Comparison of ENCODE assay signal across 22 cellular contexts in genomic region chr3:169760479-169760878, GRCh38. TPM values are rescaled to one million over a fixed set of nuclear protein-coding genes. Genes with fewer than 3 reads are reported as not detected.
DNase-seq lines count a peak whose midpoint lies in the region; ATAC-seq, FAIRE-seq and TF ChIP-seq lines count a peak whose summit lies in the region.
"Had no signal": no experiment of that assay in that cellular context is flagged by ENCODE, and none has a peak within 500 bp of the region (broad histone marks: within the 10 kb centered on the region; RNA-seq: fewer than 3 reads in every experiment).

No MANE protein-coding gene starts in this region.

- H3K9ac ChIP-seq in IMR-90 (ENCODE audit: low read depth, low read length): no peak overlapping the region
- H3K9ac ChIP-seq in astrocyte (ENCODE audit: low read length): no peak overlapping the region
- H3K9ac ChIP-seq: KMS-11 had no signal

- H3K4me1 Mint-ChIP-seq in astrocyte (ENCODE audit: low read depth, unreplicated experiment): no peaks in the 10 kb centered on the region
- peaks cover 33% of the 10 kb centered on the region for H3K4me1 Mint-ChIP-seq in activated naive CD8-positive, alpha-beta T cell treated with anti-CD3 and anti-CD28 coated beads for 36 hours
- peaks cover 26% of the 10 kb centered on the region for H3K4me1 Mint-ChIP-seq in mesothelial cell of epicardium

- H3K4me1 ChIP-seq in IMR-90 (ENCODE audit: control insufficient read depth, insufficient read depth, low read length) (peaks cover 7% of the 10 kb centered on the region; the same call in 1 of the 2 replicates), astrocyte (ENCODE audit: insufficient read depth, low read length) (peaks cover 5% of the 10 kb centered on the region), psoas muscle (no peaks in the 10 kb centered on the region)

- H3K4ac ChIP-seq in IMR-90 (ENCODE audit: low read depth, low read length): no peak overlapping the region

- no peak overlapping the region for H3K14ac ChIP-seq in IMR-90 (replicated peaks; ENCODE audit: low read depth, low read length)

- H3K36me3 ChIP-seq in IMR-90 (ENCODE audit: control insufficient read depth, insufficient read depth, low read length) (no peaks in the 10 kb centered on the region), astrocyte (ENCODE audit: insufficient read depth, low read length) (no peaks in the 10 kb centered on the region), psoas muscle (ENCODE audit: insufficient read depth in 1 of 2, low read depth in 1 of 2) (no peaks in the 10 kb centered on the region)
- H3K36me3 ChIP-seq: thyroid gland had no signal

- H3K4me3 Mint-ChIP-seq in astrocyte (ENCODE audit: unreplicated experiment): no peak overlapping the region
- no peak overlapping the region for H3K4me3 Mint-ChIP-seq in activated naive CD8-positive, alpha-beta T cell treated with anti-CD3 and anti-CD28 coated beads for 36 hours
- no peak overlapping the region for H3K4me3 Mint-ChIP-seq in mesothelial cell of epicardium
- H3K4me3 Mint-ChIP-seq: activated naive CD4-positive, alpha-beta T cell treated with anti-CD3 and anti-CD28 coated beads, Interleukin-2, amount 50 U/mL, for 24 hours; central memory CD8-positive, alpha-beta T cell; naive B cell; T-helper 1 cell treated with Interleukin-12 subunit alpha and Interleukin-12 subunit beta and Interleukin-4 antibody, amounts not matched to agents 30 μg/mL and 1 μg/mL, for 36 hours had no signal

- no peak overlapping the region for H4K91ac ChIP-seq in IMR-90 (ENCODE audit: insufficient read depth, low read depth, low read length)

- no peak overlapping the region for H2AK5ac ChIP-seq in IMR-90 (ENCODE audit: low read depth, low read length)

- CTCF ChIA-PET in IMR-90 (lab: Yijun Ruan, JAX): no interaction called here

- H2BK5ac ChIP-seq in IMR-90 (ENCODE audit: low read depth, low read length, poor library complexity, severe bottlenecking): peak overlapping the region; percentile 62

- 0 out of 2 replicates have a peak overlapping the region, but pooled peaks have one; percentile 8 for H2BK120ac ChIP-seq in IMR-90 (ENCODE audit: low read depth, low read length)

- H3K36me3 Mint-ChIP-seq in astrocyte (ENCODE audit: low read depth, unreplicated experiment): peaks cover 5% of the 10 kb centered on the region
- peaks cover 9% of the 10 kb centered on the region for H3K36me3 Mint-ChIP-seq in activated naive CD8-positive, alpha-beta T cell treated with anti-CD3 and anti-CD28 coated beads for 36 hours
- H3K36me3 Mint-ChIP-seq in mesothelial cell of epicardium: peaks cover 4% of the 10 kb centered on the region
- H3K36me3 Mint-ChIP-seq: activated naive CD4-positive, alpha-beta T cell treated with anti-CD3 and anti-CD28 coated beads, Interleukin-2, amount 50 U/mL, for 24 hours; naive B cell had no signal

- H3K9me3 Mint-ChIP-seq in astrocyte (ENCODE audit: unreplicated experiment) (peaks cover 5% of the 10 kb centered on the region), mesothelial cell of epicardium (peaks cover 12% of the 10 kb centered on the region)
- H3K9me3 Mint-ChIP-seq in activated naive CD8-positive, alpha-beta T cell treated with anti-CD3 and anti-CD28 coated beads for 36 hours: peaks cover 5% of the 10 kb centered on the region
- H3K9me3 Mint-ChIP-seq: activated naive CD4-positive, alpha-beta T cell treated with anti-CD3 and anti-CD28 coated beads, Interleukin-2, amount 50 U/mL, for 24 hours; central memory CD8-positive, alpha-beta T cell; T-helper 1 cell treated with Interleukin-12 subunit alpha and Interleukin-12 subunit beta and Interleukin-4 antibody, amounts not matched to agents 30 μg/mL and 1 μg/mL, for 36 hours had no signal

- POLR2A ChIA-PET in IMR-90 (lab: Charles Lee; ENCODE audit: unreplicated experiment): no interaction called here

- H3K27ac Mint-ChIP-seq in astrocyte (ENCODE audit: unreplicated experiment): no peak overlapping the region
- no peak overlapping the region for H3K27ac Mint-ChIP-seq in activated naive CD8-positive, alpha-beta T cell treated with anti-CD3 and anti-CD28 coated beads for 36 hours
- no peak overlapping the region for H3K27ac Mint-ChIP-seq in mesothelial cell of epicardium
- H3K27ac Mint-ChIP-seq: T-helper 1 cell treated with Interleukin-12 subunit alpha and Interleukin-12 subunit beta and Interleukin-4 antibody, amounts not matched to agents 30 μg/mL and 1 μg/mL, for 36 hours had no signal

- no peak overlapping the region for H4K8ac ChIP-seq in IMR-90 (ENCODE audit: low read depth in 2 of 2, low read length in 2 of 2)

- H3K56ac ChIP-seq in IMR-90 (ENCODE audit: extremely low read depth, insufficient read depth, low read length): no peak overlapping the region

- H2AK9ac ChIP-seq in IMR-90 (replicated peaks; ENCODE audit: low read depth, low read length, poor library complexity): no peak overlapping the region

- intact Hi-C loops in IMR-90 (cut with micrococcal nuclease): no loop called here
- intact Hi-C loops in psoas muscle (cut with DNase I): loop anchor here in 1 of 2 donors (10.0 kb wide), 1 partner anchor 594 kb away; the partner anchor contains the start of gene SKIL

- FAIRE-seq in astrocyte (lab: Jason Lieb, UNC): no peak
- FAIRE-seq: GM12892 had no signal

- peaks cover 3% of the 10 kb centered on the region; the same call in 1 of the 2 replicates for H3K9me3 ChIP-seq in IMR-90 (ENCODE audit: control insufficient read depth, insufficient read depth, low read length)
- H3K9me3 ChIP-seq in astrocyte (ENCODE audit: insufficient read depth, low read depth, low read length): no peaks in the 10 kb centered on the region
- peaks cover 8% of the 10 kb centered on the region for H3K9me3 ChIP-seq in psoas muscle
- H3K9me3 ChIP-seq: thyroid gland had no signal

- H2BK15ac ChIP-seq in IMR-90 (ENCODE audit: low read depth, low read length): no peak overlapping the region; the same call in 2 of the 3 replicates

- H3K27me3 ChIP-seq in IMR-90 (ENCODE audit: control insufficient read depth, insufficient read depth, low read length): no peaks in the 10 kb centered on the region
- H3K27me3 ChIP-seq in astrocyte (ENCODE audit: insufficient read depth, low read length): no peaks in the 10 kb centered on the region
- peaks cover 0 to 4% (median 0%) of the 10 kb centered on the region in 3 donors for H3K27me3 ChIP-seq in psoas muscle (ENCODE audit: insufficient read depth in 3 of 3, low read length in 2 of 3)
- H3K27me3 ChIP-seq: thyroid gland had no signal

- no peak overlapping the region for H3K23ac ChIP-seq in IMR-90 (ENCODE audit: low read depth, low read length)

- H4K5ac ChIP-seq in IMR-90 (ENCODE audit: low read depth, low read length): no peak overlapping the region

- H3K79me2 ChIP-seq in astrocyte (ENCODE audit: insufficient read depth, low read length): no peaks in the 10 kb centered on the region

- H3K4me2 ChIP-seq in IMR-90 (ENCODE audit: low read depth, low read length) (no peak overlapping the region), astrocyte (ENCODE audit: low read length) (no peak overlapping the region)
- H3K4me2 ChIP-seq: KMS-11 had no signal

- H3K18ac ChIP-seq in IMR-90 (ENCODE audit: low read depth, low read length): no peak overlapping the region; the same call in 1 of the 2 replicates

- TF ChIP-seq RAD21 in IMR-90 (IDR thresholded peaks at IDR 0.05; ENCODE audit: low read length): no peak

- H4K20me1 ChIP-seq in IMR-90 (ENCODE audit: insufficient read depth, low read length) (no peaks in the 10 kb centered on the region), astrocyte (ENCODE audit: insufficient read depth, low read length) (no peaks in the 10 kb centered on the region)

- BruUV-seq in IMR-90 (replicated peaks; lab: Mats Ljungman, UMichigan): no TSS peak

- no peaks in the 10 kb centered on the region for H3K9me1 ChIP-seq in IMR-90 (ENCODE audit: insufficient read depth, low read length)

- DNase-seq in EH (ENCODE audit: low read depth): peak; percentile 70
- peak; percentile 53 for DNase-seq in IMR-90
- DNase-seq in astrocyte (ENCODE audit: low read depth): peak; percentile 26
- DNase-seq in foreskin fibroblast: peak; percentile 62 to 64
- DNase-seq in activated naive CD8-positive, alpha-beta T cell treated with anti-CD3 and anti-CD28 coated beads for 36 hours: no peak
- no peak for DNase-seq in mesothelial cell of epicardium (ENCODE audit: low spot score in 2 of 2, unreplicated experiment in 2 of 2)
- no peak for DNase-seq in psoas muscle
- DNase-seq in DMS 273 (lab: John Stamatoyannopoulos, UW; ENCODE audit: unreplicated experiment): no peak
- DNase-seq: activated CD4-positive, CD25-positive, alpha-beta regulatory T cell treated with anti-CD3 and anti-CD28 coated beads, Interleukin-2, amount 50 U/mL, for 72 hours; C1 segment of cervical spinal cord; DND-41; naive B cell; NCI-H1930; NCI-H526; RPMI8226; stimulated activated CD8-positive, alpha-beta memory T cell treated with anti-CD3 and anti-CD28 coated beads, Interleukin-4, amount 100 ng/mL, for 48 hours; thyroid gland had no signal

- no CpG with 5 or more reads among the region's 4 CpGs for WGBS in IMR-90 (ENCODE audit: extremely low coverage in 2 of 2, insufficient read length in 1 of 2), 2 experiments
- 65 to 73% (median 70%) methylated on average over 4 of the region's 4 CpGs for WGBS in psoas muscle, 3 donors

- H3K27ac ChIP-seq in IMR-90 (ENCODE audit: insufficient read depth, low read length) (no peak overlapping the region), astrocyte (ENCODE audit: low read depth, low read length) (no peak overlapping the region), psoas muscle (no peak overlapping the region)
- H3K27ac ChIP-seq: KMS-11, thyroid gland had no signal

- no peaks in the 10 kb centered on the region for H3K79me1 ChIP-seq in IMR-90 (ENCODE audit: low read depth in 1 of 2, low read length in 2 of 2)

- H2AFZ ChIP-seq in IMR-90 (replicated peaks; ENCODE audit: low read length, poor library complexity): no peak overlapping the region
- H2AFZ ChIP-seq in astrocyte (ENCODE audit: low read depth, low read length): no peak overlapping the region

- ATAC-seq in IMR-90 (ENCODE audit: low read depth) (no peak), psoas muscle (no peak)

- no peak for TF ChIP-seq CTCF in IMR-90 (conservative IDR thresholded peaks at IDR 0.05; ENCODE audit: low read depth, low read length)
- no peak for TF ChIP-seq CTCF in astrocyte (IDR thresholded peaks at IDR 0.05; ENCODE audit: insufficient read depth, low read depth, low read length)
- TF ChIP-seq CTCF in foreskin fibroblast (IDR thresholded peaks at IDR 0.05; ENCODE audit: low read depth, low read length): no peak
- TF ChIP-seq CTCF in mesothelial cell of epicardium (IDR thresholded peaks at IDR 0.05; ENCODE audit: unreplicated experiment): no peak
- TF ChIP-seq CTCF in psoas muscle (IDR thresholded peaks at IDR 0.05): no peak

- in situ Hi-C loops in IMR-90 (cut with MboI; ENCODE audit: low sequenced_read_pairs): loop anchor here (25.0 kb wide), 1 partner anchor 1673 kb away; the partner anchor contains the start of gene GOLIM4

- no peak for TF ChIP-seq POLR2A in IMR-90 (IDR thresholded peaks at IDR 0.05; ENCODE audit: low read depth, low read length)

- H3K4me3 ChIP-seq in IMR-90 (ENCODE audit: insufficient read depth, low read depth, low read length) (no peak overlapping the region), astrocyte (ENCODE audit: insufficient read depth, low read depth, low read length) (no peak overlapping the region), foreskin fibroblast (ENCODE audit: low read depth in 1 of 2, low read length in 2 of 2) (no peak overlapping the region), psoas muscle (no peak overlapping the region)
- H3K4me3 ChIP-seq: thyroid gland had no signal

- peaks cover 7% of the 10 kb centered on the region for H3K27me3 Mint-ChIP-seq in astrocyte (ENCODE audit: low read depth, unreplicated experiment)
- peaks cover 3% of the 10 kb centered on the region for H3K27me3 Mint-ChIP-seq in activated naive CD8-positive, alpha-beta T cell treated with anti-CD3 and anti-CD28 coated beads for 36 hours
- H3K27me3 Mint-ChIP-seq in mesothelial cell of epicardium (ENCODE audit: low read depth): no peaks in the 10 kb centered on the region
- H3K27me3 Mint-ChIP-seq: activated naive CD4-positive, alpha-beta T cell treated with anti-CD3 and anti-CD28 coated beads, Interleukin-2, amount 50 U/mL, for 24 hours; central memory CD8-positive, alpha-beta T cell had no signal

- H2BK20ac ChIP-seq in IMR-90 (ENCODE audit: low read depth, low read length): no peak overlapping the region

- dilution Hi-C loops in IMR-90 (cut with HindIII; ENCODE audit: low sequenced_read_pairs, unreplicated experiment): no loop called here

RNA-seq across cellular contexts. Expression of gene TERC, which starts 4.4 kb away (rescaled TPM):
- total RNA-seq in IMR-90 (2012; rRNA removed) (17.8 and 57.0 TPM in 2 replicates), astrocyte (0.86 and 1.2 TPM in 2 replicates), mesothelial cell of epicardium (4.7 to 11.8 TPM (median 6.5 TPM) in 3 replicates), psoas muscle (1 to 10 TPM in 2 of 4 donors, under 1 TPM in 1, not detected in 1; 0.75 to 4.8 (median 1.5) TPM)
- polyA plus RNA-seq in IMR-90 (2012; rRNA removed) (not detected in 2 replicates), psoas muscle (under 1 TPM in 2 of 3 donors, not detected in 1; 0.23 to 0.31 TPM)
- 0.13 TPM in 1 of 2 replicates, not detected in the other for polyA plus RNA-seq in IMR-90 (2012; cell fraction: cytosol; rRNA removed)
- 0.45 and 0.89 TPM in 2 replicates for polyA plus RNA-seq in IMR-90 (2012; cell fraction: nucleus; rRNA removed; ENCODE audit: low replicate concordance)
- 10 to 100 TPM; 16.0 to 20.0 TPM for total RNA-seq in activated naive CD8-positive, alpha-beta T cell treated with anti-CD3 and anti-CD28 coated beads for 36 hours

RNA-seq across cellular contexts. Expression of gene ACTRT3, which starts 8.9 kb away (rescaled TPM):
- total RNA-seq in IMR-90 (2012; rRNA removed): 2.5 TPM in 2 replicates
- polyA plus RNA-seq in IMR-90 (2012; rRNA removed): 0.97 and 1.1 TPM in 2 replicates
- 0.89 and 1.4 TPM in 2 replicates for polyA plus RNA-seq in IMR-90 (2012; cell fraction: cytosol; rRNA removed)
- 0.29 and 0.52 TPM in 2 replicates for polyA plus RNA-seq in IMR-90 (2012; cell fraction: nucleus; rRNA removed; ENCODE audit: low replicate concordance)
- total RNA-seq in astrocyte: 3.3 and 3.7 TPM in 2 replicates
- 1 to 10 TPM; 1.2 to 1.7 TPM for total RNA-seq in activated naive CD8-positive, alpha-beta T cell treated with anti-CD3 and anti-CD28 coated beads for 36 hours
- total RNA-seq in mesothelial cell of epicardium: 3.1 to 3.8 TPM (median 3.5 TPM) in 3 replicates
- total RNA-seq in psoas muscle: under 1 TPM; 0.74 to 0.81 (median 0.74) TPM
- polyA plus RNA-seq in psoas muscle: 1 to 10 TPM in 2 of 3 donors, under 1 TPM in 1; 0.63 to 3.0 (median 1.5) TPM

RNA-seq across cellular contexts. Expression of gene MYNN, which starts 12.7 kb away (rescaled TPM):
- total RNA-seq in IMR-90 (2012; rRNA removed): 26.9 and 33.1 TPM in 2 replicates
- 10.2 and 11.8 TPM in 2 replicates for polyA plus RNA-seq in IMR-90 (2012; rRNA removed)
- polyA plus RNA-seq in IMR-90 (2012; cell fraction: cytosol; rRNA removed): 2.4 and 2.7 TPM in 2 replicates
- 3.5 and 25.6 TPM in 2 replicates for polyA plus RNA-seq in IMR-90 (2012; cell fraction: nucleus; rRNA removed; ENCODE audit: low replicate concordance)
- total RNA-seq in astrocyte: 12.6 and 12.9 TPM in 2 replicates
- total RNA-seq in activated naive CD8-positive, alpha-beta T cell treated with anti-CD3 and anti-CD28 coated beads for 36 hours: 10 to 100 TPM; 17.3 to 18.7 TPM
- total RNA-seq in mesothelial cell of epicardium: 16.8 to 17.3 TPM (median 17.1 TPM) in 3 replicates
- 10 to 100 TPM; 13.5 to 16.8 (median 15.8) TPM for total RNA-seq in psoas muscle
- 10 to 100 TPM; 10.1 to 16.8 (median 10.5) TPM for polyA plus RNA-seq in psoas muscle

RNA-seq across cellular contexts. Expression of gene LRRIQ4, which starts 52.2 kb away (rescaled TPM):
- total RNA-seq in IMR-90 (2012; rRNA removed) (not detected in 2 replicates), astrocyte (not detected in 2 replicates), mesothelial cell of epicardium (0.11 to 0.31 TPM (median 0.16 TPM) in 3 replicates), psoas muscle (not detected)
- polyA plus RNA-seq in IMR-90 (2012; rRNA removed) (not detected in 2 replicates), psoas muscle (under 1 TPM in 1 of 3 donors, not detected in 2; 0.01 TPM)
- polyA plus RNA-seq in IMR-90 (2012; cell fraction: cytosol; rRNA removed): 0.02 TPM in 1 of 2 replicates, not detected in the other
- not detected in 2 replicates for polyA plus RNA-seq in IMR-90 (2012; cell fraction: nucleus; rRNA removed; ENCODE audit: low replicate concordance)
- under 1 TPM; 0.18 to 0.49 TPM for total RNA-seq in activated naive CD8-positive, alpha-beta T cell treated with anti-CD3 and anti-CD28 coated beads for 36 hours

RNA-seq across cellular contexts. Expression of gene LRRC34, which starts 52.2 kb away (rescaled TPM):
- 0.90 and 1.1 TPM in 2 replicates for total RNA-seq in IMR-90 (2012; rRNA removed)
- 0.60 and 0.91 TPM in 2 replicates for polyA plus RNA-seq in IMR-90 (2012; rRNA removed)
- polyA plus RNA-seq in IMR-90 (2012; cell fraction: cytosol; rRNA removed): 0.10 and 0.15 TPM in 2 replicates
- polyA plus RNA-seq in IMR-90 (2012; cell fraction: nucleus; rRNA removed; ENCODE audit: low replicate concordance): 0.23 and 0.68 TPM in 2 replicates
- 1.0 and 1.3 TPM in 2 replicates for total RNA-seq in astrocyte
- 1 to 10 TPM; 4.0 to 4.4 TPM for total RNA-seq in activated naive CD8-positive, alpha-beta T cell treated with anti-CD3 and anti-CD28 coated beads for 36 hours
- total RNA-seq in mesothelial cell of epicardium: 4.3 to 5.3 TPM (median 5.1 TPM) in 3 replicates
- total RNA-seq in psoas muscle: under 1 TPM; 0.26 to 0.69 (median 0.49) TPM
- 1 to 10 TPM in 1 of 3 donors, under 1 TPM in 2; 0.23 to 1.7 (median 0.26) TPM for polyA plus RNA-seq in psoas muscle

Comparison
In these comparisons a context has a peak if more than half of its experiments do, and no peak if none do; other contexts are left out.
1. DNase-seq: peak in EH (single experiment), IMR-90 (single experiment), astrocyte (single experiment) and foreskin fibroblast (2 of 2); none in activated naive CD8-positive, alpha-beta T cell treated with anti-CD3 and anti-CD28 coated beads for 36 hours (single experiment), mesothelial cell of epicardium (0 of 2), psoas muscle (0 of 2) and DMS 273 (single experiment).